ENCODE assay signal across 31 cellular contexts in the genomic region with DNA sequence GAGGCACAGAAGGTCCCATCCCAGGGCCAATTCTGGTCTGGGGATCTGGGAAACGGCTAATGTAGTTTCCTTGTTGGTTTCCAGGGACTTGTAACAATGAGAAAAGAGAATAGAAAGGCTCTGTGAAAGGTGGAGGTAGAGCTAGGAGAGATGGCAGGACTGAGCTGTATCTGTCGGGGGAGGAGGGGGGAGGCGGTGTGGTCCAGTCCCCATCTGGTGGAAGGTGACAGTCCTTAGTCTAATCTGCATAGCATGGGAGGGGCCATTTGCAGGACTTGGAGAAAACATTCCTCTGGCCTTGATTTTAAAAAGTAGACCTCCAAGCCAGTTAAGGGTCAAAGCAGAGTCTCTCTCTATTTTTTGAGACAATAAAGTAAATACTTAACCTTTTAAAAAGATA.
"Had no signal": no experiment of that assay in that cellular context is flagged by ENCODE, and none has a peak within 500 bp of the region (broad histone marks: within the 10 kb centered on the region; RNA-seq: fewer than 3 reads in every experiment).

No MANE protein-coding gene starts in this region.

- H3K27me3 ChIP-seq: left lung, neural progenitor cell, right atrium auricular region, transverse colon, upper lobe of right lung, vagina had no signal

- FAIRE-seq: colon, islet of Langerhans had no signal

- H2AFZ ChIP-seq: neural progenitor cell, parathyroid adenoma had no signal

- H3K4me3 ChIP-seq: dorsolateral prefrontal cortex, gastroesophageal sphincter, heart right ventricle, left lung, neural progenitor cell, prostate gland, right atrium auricular region, smooth muscle cell, suprapubic skin, transverse colon, upper lobe of right lung, vagina had no signal

- H3K9ac ChIP-seq: neural progenitor cell, parathyroid adenoma had no signal

- ATAC-seq: esophagus mucosa; foreskin keratinocyte; gastroesophageal sphincter; heart right ventricle; left cardiac atrium; left lung; naive thymus-derived CD4-positive, alpha-beta T cell; sciatic nerve; stimulated activated naive CD8-positive, alpha-beta T cell treated with anti-CD3 and anti-CD28 coated beads, Interleukin-15, amount 100 ng/mL, for 72 hours; upper lobe of right lung had no signal

- H3K36me3 ChIP-seq: gastroesophageal sphincter, heart right ventricle, left lung, neural progenitor cell, prostate gland, right atrium auricular region, suprapubic skin, transverse colon, upper lobe of right lung, vagina had no signal

- DNase-seq: dorsolateral prefrontal cortex; effector CD4-positive, alpha-beta T cell; foreskin keratinocyte; heart right ventricle; hippocampal formation; left cardiac atrium; left lung; mesenchymal stem cell; midbrain; naive thymus-derived CD4-positive, alpha-beta T cell; stimulated activated CD4-positive, alpha-beta T cell treated with anti-CD3 and anti-CD28 coated beads, Interleukin-12 subunit alpha, Interleukin-12 subunit beta, amount 100 ng/mL, for 4 hours; stimulated activated CD4-positive, alpha-beta T cell treated with anti-CD3 and anti-CD28 coated beads, Interleukin-1b, Interleukin-23, amount 100 ng/mL, for 48 hours; stimulated activated CD4-positive, alpha-beta T cell treated with anti-CD3 and anti-CD28 coated beads, Interleukin-4, amount 100 ng/mL, for 1 hour; stimulated activated CD8-positive, alpha-beta memory T cell treated with anti-CD3 and anti-CD28 coated beads, Interleukin-4, amount 100 ng/mL, for 48 hours; stimulated activated naive CD4-positive, alpha-beta T cell; stimulated activated naive CD8-positive, alpha-beta T cell treated with anti-CD3 and anti-CD28 coated beads, Interleukin-15, amount 100 ng/mL, for 72 hours; transverse colon; upper lobe of right lung had no signal

- H3K4me2 ChIP-seq: neural progenitor cell, smooth muscle cell had no signal

- H3K4me1 ChIP-seq: gastroesophageal sphincter, heart right ventricle, left lung, neural progenitor cell, parathyroid adenoma, prostate gland, right atrium auricular region, suprapubic skin, transverse colon, upper lobe of right lung, vagina had no signal

- H3K27ac ChIP-seq: dorsolateral prefrontal cortex, epithelial cell of prostate, foreskin keratinocyte, gastroesophageal sphincter, heart right ventricle, left lung, neural progenitor cell, parathyroid adenoma, prostate gland, right atrium auricular region, suprapubic skin, transverse colon, upper lobe of right lung, vagina had no signal

- H3K9me3 ChIP-seq: gastroesophageal sphincter, heart right ventricle, left lung, prostate gland, right atrium auricular region, suprapubic skin, transverse colon, upper lobe of right lung, vagina had no signal

- H3K79me2 ChIP-seq: parathyroid adenoma had no signal
